28 cellular contexts compared by ENCODE assay signal in the genomic region with DNA sequence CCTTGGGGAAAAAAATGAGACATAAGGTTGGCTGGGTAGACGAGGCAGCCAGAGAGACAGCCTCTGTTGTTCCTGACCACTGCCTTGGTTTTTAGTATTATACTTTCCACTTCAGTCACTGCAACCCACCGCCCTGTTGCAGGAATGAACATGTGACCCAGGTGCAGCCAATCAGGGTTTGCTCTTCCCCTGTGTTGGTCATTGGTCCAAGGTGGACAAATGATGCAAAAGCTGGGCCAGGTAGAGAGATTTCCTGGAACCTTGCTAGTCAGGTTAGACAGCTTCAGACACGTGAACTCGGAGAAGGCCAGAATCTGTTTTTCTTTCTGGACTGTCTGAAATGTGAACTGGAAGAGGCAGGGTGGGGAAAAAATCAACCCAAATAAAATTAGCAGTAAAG.
"Had no signal": no experiment of that assay in that cellular context is flagged by ENCODE, and none has a peak within 500 bp of the region (broad histone marks: within the 10 kb centered on the region; RNA-seq: fewer than 3 reads in every experiment).

No MANE protein-coding gene starts in this region.

- H3K27me3 Mint-ChIP-seq: activated CD4-positive, alpha-beta memory T cell treated with anti-CD3 and anti-CD28 coated beads for 36 hours; activated CD4-positive, alpha-beta T cell treated with anti-CD3 and anti-CD28 coated beads for 36 hours; activated CD4-positive, alpha-beta T cell treated with anti-CD3 and anti-CD28 coated beads, Interleukin-2, amount 10 ng/mL, durations not matched to agents 24 days and 14 days; activated CD8-positive, alpha-beta memory T cell treated with anti-CD3 and anti-CD28 coated beads, Interleukin-2, amount 10 ng/mL, durations not matched to agents 7 days and 5 days; activated naive CD4-positive, alpha-beta T cell treated with anti-CD3 and anti-CD28 coated beads, Interleukin-2, amount 10 ng/mL, durations not matched to agents 7 days and 5 days; activated naive CD8-positive, alpha-beta T cell treated with anti-CD3 and anti-CD28 coated beads, Interleukin-2, amount 10 ng/mL, durations not matched to agents 7 days and 5 days; central memory CD8-positive, alpha-beta T cell; dendritic cell treated with granulocyte-macrophage colony-stimulating factor and Interleukin-4, amounts not matched to agents 40 ng/mL and 50 ng/mL, for 4 days had no signal

- H3K4me3 ChIP-seq: coronary artery, dorsolateral prefrontal cortex, gastrocnemius medialis had no signal

- H3K36me3 ChIP-seq: brain microvascular endothelial cell, gastrocnemius medialis had no signal

- H3K36me3 Mint-ChIP-seq: activated CD4-positive, alpha-beta memory T cell treated with anti-CD3 and anti-CD28 coated beads for 36 hours; activated CD8-positive, alpha-beta memory T cell treated with anti-CD3 and anti-CD28 coated beads, Interleukin-2, amount 10 ng/mL, durations not matched to agents 7 days and 5 days; activated naive CD4-positive, alpha-beta T cell treated with anti-CD3 and anti-CD28 coated beads, Interleukin-2, amount 10 ng/mL, durations not matched to agents 7 days and 5 days; activated naive CD4-positive, alpha-beta T cell treated with anti-CD3 and anti-CD28 coated beads, Interleukin-2, amount 50 U/mL, for 72 hours; activated naive CD8-positive, alpha-beta T cell treated with anti-CD3 and anti-CD28 coated beads, Interleukin-2, amount 10 ng/mL, durations not matched to agents 7 days and 5 days had no signal

- ATAC-seq: activated CD4-positive, alpha-beta T cell treated with anti-CD3 and anti-CD28 coated beads for 36 hours; activated CD8-positive, alpha-beta memory T cell treated with anti-CD3 and anti-CD28 coated beads, Interleukin-2, amount 10 ng/mL, durations not matched to agents 7 days and 5 days; activated CD8-positive, alpha-beta T cell treated with anti-CD3 and anti-CD28 coated beads, Interleukin-2, amount 10 ng/mL, durations not matched to agents 7 days and 5 days; activated naive CD4-positive, alpha-beta T cell treated with anti-CD3 and anti-CD28 coated beads, Interleukin-2, amount 50 U/mL, for 72 hours; activated T-cell treated with anti-CD3 and anti-CD28 coated beads, Interleukin-2, amount 50 U/mL, for 72 hours; esophagus mucosa; gastrocnemius medialis had no signal

- H3K27ac Mint-ChIP-seq: activated CD4-positive, alpha-beta memory T cell treated with anti-CD3 and anti-CD28 coated beads for 36 hours; activated CD4-positive, alpha-beta T cell treated with anti-CD3 and anti-CD28 coated beads for 36 hours; activated CD4-positive, alpha-beta T cell treated with anti-CD3 and anti-CD28 coated beads, Interleukin-2, amount 10 ng/mL, durations not matched to agents 24 days and 14 days; activated CD8-positive, alpha-beta memory T cell treated with anti-CD3 and anti-CD28 coated beads, Interleukin-2, amount 10 ng/mL, durations not matched to agents 7 days and 5 days; activated CD8-positive, alpha-beta T cell treated with anti-CD3 and anti-CD28 coated beads, Interleukin-2, amount 10 ng/mL, durations not matched to agents 7 days and 5 days; activated naive CD4-positive, alpha-beta T cell treated with anti-CD3 and anti-CD28 coated beads, Interleukin-2, amount 10 ng/mL, durations not matched to agents 7 days and 5 days; activated naive CD4-positive, alpha-beta T cell treated with anti-CD3 and anti-CD28 coated beads, Interleukin-2, amount 50 U/mL, for 72 hours; activated naive CD8-positive, alpha-beta T cell treated with anti-CD3 and anti-CD28 coated beads, Interleukin-2, amount 10 ng/mL, durations not matched to agents 7 days and 5 days; activated T-cell treated with anti-CD3 and anti-CD28 coated beads, Interleukin-2, amount 50 U/mL, for 72 hours; dendritic cell treated with granulocyte-macrophage colony-stimulating factor and Interleukin-4, amounts not matched to agents 40 ng/mL and 50 ng/mL, for 4 days; endodermal cell had no signal

- H3K27me3 ChIP-seq: brain microvascular endothelial cell, dorsolateral prefrontal cortex, gastrocnemius medialis had no signal

- DNase-seq: activated CD4-positive, alpha-beta memory T cell treated with anti-CD3 and anti-CD28 coated beads for 36 hours; activated CD4-positive, alpha-beta T cell treated with anti-CD3 and anti-CD28 coated beads for 36 hours; activated CD4-positive, alpha-beta T cell treated with anti-CD3 and anti-CD28 coated beads, Interleukin-2, amount 10 ng/mL, durations not matched to agents 24 days and 14 days; activated CD4-positive, CD25-positive, alpha-beta regulatory T cell; activated CD4-positive, CD25-positive, alpha-beta regulatory T cell treated with anti-CD3 and anti-CD28 coated beads, Interleukin-2, amount 50 U/mL, for 72 hours; activated CD8-positive, alpha-beta memory T cell treated with anti-CD3 and anti-CD28 coated beads, Interleukin-2, amount 10 ng/mL, durations not matched to agents 7 days and 5 days; activated CD8-positive, alpha-beta memory T cell treated with anti-CD3 and anti-CD28 coated beads, Interleukin-2, amount 50 U/mL, for 4 hours; activated CD8-positive, alpha-beta T cell treated with anti-CD3 and anti-CD28 coated beads, Interleukin-2, amount 10 ng/mL, durations not matched to agents 7 days and 5 days; activated gamma-delta T cell; activated naive CD4-positive, alpha-beta T cell; activated naive CD4-positive, alpha-beta T cell treated with anti-CD3 and anti-CD28 coated beads, Interleukin-2, amount 10 ng/mL, durations not matched to agents 7 days and 5 days; activated naive CD8-positive, alpha-beta T cell treated with anti-CD3 and anti-CD28 coated beads, Interleukin-2, amount 10 ng/mL, durations not matched to agents 7 days and 5 days; activated T-cell treated with anti-CD3 and anti-CD28 coated beads, Interleukin-2, amount 50 U/mL, for 1 hour; activated T-cell treated with anti-CD3 and anti-CD28 coated beads, Interleukin-2, amount 50 U/mL, for 72 hours; amniotic stem cell; anterior cingulate cortex; brain microvascular endothelial cell; dorsolateral prefrontal cortex; effector memory CD4-positive, alpha-beta T cell; endodermal cell; foreskin fibroblast; gastrocnemius medialis; T-helper 2 cell had no signal

- H3K4me1 Mint-ChIP-seq: activated CD4-positive, alpha-beta T cell treated with anti-CD3 and anti-CD28 coated beads for 36 hours; activated CD4-positive, alpha-beta T cell treated with anti-CD3 and anti-CD28 coated beads, Interleukin-2, amount 10 ng/mL, durations not matched to agents 24 days and 14 days; activated CD8-positive, alpha-beta memory T cell treated with anti-CD3 and anti-CD28 coated beads, Interleukin-2, amount 10 ng/mL, durations not matched to agents 7 days and 5 days; activated naive CD4-positive, alpha-beta T cell treated with anti-CD3 and anti-CD28 coated beads, Interleukin-2, amount 10 ng/mL, durations not matched to agents 7 days and 5 days; activated naive CD8-positive, alpha-beta T cell treated with anti-CD3 and anti-CD28 coated beads, Interleukin-2, amount 10 ng/mL, durations not matched to agents 7 days and 5 days; central memory CD8-positive, alpha-beta T cell had no signal

- H3K4me3 Mint-ChIP-seq: activated CD4-positive, alpha-beta memory T cell treated with anti-CD3 and anti-CD28 coated beads for 36 hours; activated CD4-positive, alpha-beta T cell treated with anti-CD3 and anti-CD28 coated beads for 36 hours; activated CD4-positive, alpha-beta T cell treated with anti-CD3 and anti-CD28 coated beads, Interleukin-2, amount 10 ng/mL, durations not matched to agents 24 days and 14 days; activated CD8-positive, alpha-beta memory T cell treated with anti-CD3 and anti-CD28 coated beads, Interleukin-2, amount 10 ng/mL, durations not matched to agents 7 days and 5 days; activated CD8-positive, alpha-beta T cell treated with anti-CD3 and anti-CD28 coated beads, Interleukin-2, amount 10 ng/mL, durations not matched to agents 7 days and 5 days; activated naive CD4-positive, alpha-beta T cell treated with anti-CD3 and anti-CD28 coated beads, Interleukin-2, amount 10 ng/mL, durations not matched to agents 7 days and 5 days; activated naive CD8-positive, alpha-beta T cell treated with anti-CD3 and anti-CD28 coated beads, Interleukin-2, amount 10 ng/mL, durations not matched to agents 7 days and 5 days; activated T-cell treated with anti-CD3 and anti-CD28 coated beads, Interleukin-2, amount 50 U/mL, for 72 hours; central memory CD8-positive, alpha-beta T cell; dendritic cell treated with granulocyte-macrophage colony-stimulating factor and Interleukin-4, amounts not matched to agents 40 ng/mL and 50 ng/mL, for 4 days; endodermal cell had no signal

- H3K4me1 ChIP-seq: gastrocnemius medialis had no signal

- H3K27ac ChIP-seq: brain microvascular endothelial cell, coronary artery, dorsolateral prefrontal cortex, gastrocnemius medialis had no signal

- H3K9me3 Mint-ChIP-seq: activated CD4-positive, alpha-beta T cell treated with anti-CD3 and anti-CD28 coated beads, Interleukin-2, amount 10 ng/mL, durations not matched to agents 24 days and 14 days; dendritic cell treated with granulocyte-macrophage colony-stimulating factor and Interleukin-4, amounts not matched to agents 40 ng/mL and 50 ng/mL, for 4 days; endodermal cell had no signal

- H3K9me3 ChIP-seq: gastrocnemius medialis had no signal
